ENCODE assay signal across 32 cellular contexts in the genomic region with DNA sequence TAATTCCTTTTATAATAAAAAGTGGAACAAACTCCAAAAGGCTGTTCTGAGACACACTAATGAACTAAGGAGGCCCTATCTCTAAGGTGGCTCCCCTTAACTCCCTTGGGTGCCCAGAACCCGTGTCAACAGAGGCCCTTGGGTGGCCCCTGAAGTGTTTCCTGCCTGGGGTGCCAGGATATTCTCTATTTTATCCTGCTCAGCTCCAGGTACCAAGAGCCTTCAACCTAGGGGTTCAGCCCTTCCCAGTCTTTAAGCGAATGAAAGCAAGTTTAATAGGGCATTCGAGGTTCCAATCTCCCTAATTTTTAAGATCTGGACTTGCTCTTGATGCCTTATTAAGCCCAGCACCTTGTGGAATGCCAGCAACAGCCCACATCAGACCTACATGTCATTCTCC.
DNase-seq lines count a peak whose midpoint lies in the region; ATAC-seq and TF ChIP-seq lines count a peak whose summit lies in the region.
"Had no signal": no experiment of that assay in that cellular context is flagged by ENCODE, and none has a peak within 500 bp of the region (broad histone marks: within the 10 kb centered on the region; RNA-seq: fewer than 3 reads in every experiment).

No MANE protein-coding gene starts in this region.

- H3K9me2 ChIP-seq in neural cell (ENCODE audit: insufficient read depth, low read length): no peaks in the 10 kb centered on the region

- intact Hi-C loops in esophagus muscularis mucosa (cut with DNase I): no loop called here
- intact Hi-C loops in ovary (cut with DNase I): no loop called here
- intact Hi-C loops in spleen (cut with DNase I; ENCODE audit: low total_unique reads): no loop called here

- no peak for TF ChIP-seq EP300 in esophagus muscularis mucosa (IDR thresholded peaks at IDR 0.05)
- TF ChIP-seq EP300 in neural cell (conservative IDR thresholded peaks at IDR 0.05; ENCODE audit: poor library complexity, severe bottlenecking): no peak
- TF ChIP-seq EP300 in ovary (IDR thresholded peaks at IDR 0.05): no peak

- no peaks in the 10 kb centered on the region for H3F3A ChIP-seq in neural cell (ENCODE audit: insufficient read depth, low read length, poor library complexity, severe bottlenecking)

- no peak for TF ChIP-seq RAD21 in neural cell (conservative IDR thresholded peaks at IDR 0.05)

- H3K9ac ChIP-seq in neural cell (ENCODE audit: low read length): no peak overlapping the region
- H3K9ac ChIP-seq: BLaER1; BLaER1 treated with 17β-estradiol and CSF1 and Interleukin-3, amounts not matched to agents 10 nM and 100 nM had no signal

- H3K27ac ChIP-seq in esophagus muscularis mucosa (replicated peaks in 1 of 4): no peak overlapping the region
- peak overlapping the region; percentile 51 for H3K27ac ChIP-seq in neural cell (ENCODE audit: low read length)
- no peak overlapping the region for H3K27ac ChIP-seq in osteoblast (ENCODE audit: low read depth, low read length)
- no peak overlapping the region for H3K27ac ChIP-seq in ovary
- H3K27ac ChIP-seq in spleen: no peak overlapping the region
- H3K27ac ChIP-seq in substantia nigra (ENCODE audit: low read depth, low read length, poor library complexity, severe bottlenecking): no peak overlapping the region
- H3K27ac ChIP-seq: 22Rv1; A549; BLaER1; BLaER1 treated with 17β-estradiol and CSF1 and Interleukin-3, amounts not matched to agents 10 nM and 100 nM; C4-2B had no signal

- 83% methylated on average over 3 of the region's 3 CpGs for WGBS in esophagus muscularis mucosa
- whole genome bisulfite sequencing in ovary, 3 donors: 77 to 82% (median 79%) methylated on average over 3 of the region's 3 CpGs
- 67 to 85% (median 70%) methylated on average over 3 of the region's 3 CpGs for WGBS in spleen, 5 donors

- H3K4me3 ChIP-seq in esophagus muscularis mucosa: no peak overlapping the region
- H3K4me3 ChIP-seq in neural cell (ENCODE audit: low read length): no peak overlapping the region
- no peak overlapping the region for H3K4me3 ChIP-seq in osteoblast (ENCODE audit: insufficient read depth, low read length)
- H3K4me3 ChIP-seq in ovary: no peak overlapping the region
- H3K4me3 ChIP-seq in spleen: no peak overlapping the region
- H3K4me3 ChIP-seq: A549; BLaER1; BLaER1 treated with 17β-estradiol and CSF1 and Interleukin-3, amounts not matched to agents 10 nM and 100 nM had no signal

- ATAC-seq in GM18517 (IDR thresholded peaks at IDR 0.05; ENCODE audit: unreplicated experiment): no peak
- ATAC-seq: A549; CD8-positive, alpha-beta T cell had no signal

- no peaks in the 10 kb centered on the region for H3K36me3 ChIP-seq in esophagus muscularis mucosa
- no peaks in the 10 kb centered on the region for H3K36me3 ChIP-seq in neural cell (ENCODE audit: insufficient read depth, low read length)
- H3K36me3 ChIP-seq in osteoblast (ENCODE audit: insufficient read depth, low read length): no peaks in the 10 kb centered on the region
- H3K36me3 ChIP-seq in ovary: no peaks in the 10 kb centered on the region
- H3K36me3 ChIP-seq in spleen: no peaks in the 10 kb centered on the region
- H3K36me3 ChIP-seq: BE2C; BLaER1; BLaER1 treated with 17β-estradiol and CSF1 and Interleukin-3, amounts not matched to agents 10 nM and 100 nM had no signal

- no peak overlapping the region for H3K4me2 ChIP-seq in neural cell (ENCODE audit: low read length)
- H3K4me2 ChIP-seq in osteoblast (ENCODE audit: insufficient read depth, low read length): no peak overlapping the region
- H3K4me2 ChIP-seq: A549; BLaER1; BLaER1 treated with 17β-estradiol and CSF1 and Interleukin-3, amounts not matched to agents 10 nM and 100 nM had no signal

- H4K20me1 ChIP-seq in neural cell (ENCODE audit: insufficient read depth) (no peaks in the 10 kb centered on the region), osteoblast (ENCODE audit: insufficient read depth, low read length) (no peaks in the 10 kb centered on the region)
- H4K20me1 ChIP-seq: BLaER1; BLaER1 treated with 17β-estradiol and CSF1 and Interleukin-3, amounts not matched to agents 10 nM and 100 nM had no signal

- H2AFZ ChIP-seq in neural cell (ENCODE audit: low read depth, low read length): no peak overlapping the region
- no peak overlapping the region for H2AFZ ChIP-seq in osteoblast (ENCODE audit: low read length)

- no peaks in the 10 kb centered on the region for H3K27me3 ChIP-seq in esophagus muscularis mucosa
- H3K27me3 ChIP-seq in neural cell (ENCODE audit: insufficient read depth, low read depth, low read length): no peaks in the 10 kb centered on the region
- no peaks in the 10 kb centered on the region for H3K27me3 ChIP-seq in osteoblast (ENCODE audit: insufficient read depth, low read length)
- H3K27me3 ChIP-seq in ovary: no peaks in the 10 kb centered on the region
- H3K27me3 ChIP-seq in spleen (replicated peaks in 1 of 7): no peaks in the 10 kb centered on the region
- H3K27me3 ChIP-seq: BE2C; BLaER1; BLaER1 treated with 17β-estradiol and CSF1 and Interleukin-3, amounts not matched to agents 10 nM and 100 nM had no signal

- TF ChIP-seq CTCF in esophagus muscularis mucosa (IDR thresholded peaks at IDR 0.05) (no peak), neural cell (IDR thresholded peaks at IDR 0.05; ENCODE audit: poor library complexity, severe bottlenecking) (no peak), osteoblast (IDR thresholded peaks at IDR 0.05; ENCODE audit: extremely low read depth, low read depth, low read length) (no peak), ovary (IDR thresholded peaks at IDR 0.05) (no peak), spleen (IDR thresholded peaks at IDR 0.05 in 8 of 11, conservative IDR thresholded peaks at IDR 0.05 in 3 of 11) (no peak)

- H3K79me2 ChIP-seq in neural cell (replicated peaks; ENCODE audit: insufficient read depth, low read length) (no peaks in the 10 kb centered on the region), osteoblast (ENCODE audit: insufficient read depth, low read length) (no peaks in the 10 kb centered on the region)

- TF ChIP-seq POLR2A in esophagus muscularis mucosa (IDR thresholded peaks at IDR 0.05; ENCODE audit: low read depth) (no peak), ovary (IDR thresholded peaks at IDR 0.05) (no peak), spleen (IDR thresholded peaks at IDR 0.05) (no peak)

- no peaks in the 10 kb centered on the region for H3K4me1 ChIP-seq in esophagus muscularis mucosa
- H3K4me1 ChIP-seq in osteoblast (ENCODE audit: insufficient read depth, low read length): no peaks in the 10 kb centered on the region
- no peaks in the 10 kb centered on the region for H3K4me1 ChIP-seq in ovary (ENCODE audit: insufficient read depth)
- H3K4me1 ChIP-seq in spleen: no peaks in the 10 kb centered on the region
- H3K4me1 ChIP-seq: A549; BE2C; BLaER1; BLaER1 treated with 17β-estradiol and CSF1 and Interleukin-3, amounts not matched to agents 10 nM and 100 nM; Caco-2 had no signal

- DNase-seq in NCI-H69 (lab: John Stamatoyannopoulos, UW): peak; percentile 22
- peak; percentile 55 for DNase-seq in esophagus muscularis mucosa (ENCODE audit: extremely low spot score)
- DNase-seq in osteoblast (ENCODE audit: insufficient read length, low spot score, missing footprints): peak; percentile 60
- DNase-seq in ovary: no peak
- no peak for DNase-seq in spleen
- DNase-seq in substantia nigra (lab: John Stamatoyannopoulos, UW): no peak
- DNase-seq: 8988T; ACHN; AML-193; BE2C; C1 segment of cervical spinal cord; Caco-2; Calu3; CD4-positive, alpha-beta memory T cell; CD4-positive, alpha-beta T cell; CD4-positive, CD25-positive, alpha-beta regulatory T cell; CD8-positive, alpha-beta memory T cell; CD8-positive, alpha-beta T cell; COR-L47; DMS 273 treated with DMSO at 0.1 percent for 48 hours; DMS53; DMS79; DMS79 treated with DMSO at 0.1 percent for 48 hours; DND-41; EL had no signal

- H3K9me3 ChIP-seq in esophagus muscularis mucosa (no peaks in the 10 kb centered on the region), neural cell (ENCODE audit: low read length) (no peaks in the 10 kb centered on the region), osteoblast (ENCODE audit: low read depth, low read length) (no peaks in the 10 kb centered on the region), ovary (no peaks in the 10 kb centered on the region), spleen (peaks cover 0 to 3% (median 0%) of the 10 kb centered on the region in 8 donors)
- H3K9me3 ChIP-seq: A549, BE2C, Caco-2 had no signal

TF ChIP-seq in neural cell, 6 proteins besides CTCF, POLR2A, EP300 and RAD21:
- TF ChIP-seq POLR2AphosphoS5 (IDR thresholded peaks at IDR 0.05) (no peak), MXI1 (conservative IDR thresholded peaks at IDR 0.05; ENCODE audit: poor library complexity, severe bottlenecking) (no peak), SMC3 (conservative IDR thresholded peaks at IDR 0.05; ENCODE audit: poor library complexity) (no peak), REST (IDR thresholded peaks at IDR 0.05; ENCODE audit: borderline replicate concordance) (no peak), EZH2 (IDR thresholded peaks at IDR 0.05; ENCODE audit: borderline replicate concordance, insufficient read depth, low read length, poor library complexity, severe bottlenecking) (no peak), TAF1 (IDR thresholded peaks at IDR 0.05; ENCODE audit: low read depth) (no peak)

Comparison
In these comparisons a context has a peak if more than half of its experiments do, and no peak if none do; other contexts are left out.
1. DNase-seq: peak in NCI-H69 (single experiment), esophagus muscularis mucosa (single experiment) and osteoblast (single experiment); none in ovary (0 of 5), spleen (single experiment) and substantia nigra (0 of 49).